Comparison of ENCODE assay signal across 15 cellular contexts in the genomic region with DNA sequence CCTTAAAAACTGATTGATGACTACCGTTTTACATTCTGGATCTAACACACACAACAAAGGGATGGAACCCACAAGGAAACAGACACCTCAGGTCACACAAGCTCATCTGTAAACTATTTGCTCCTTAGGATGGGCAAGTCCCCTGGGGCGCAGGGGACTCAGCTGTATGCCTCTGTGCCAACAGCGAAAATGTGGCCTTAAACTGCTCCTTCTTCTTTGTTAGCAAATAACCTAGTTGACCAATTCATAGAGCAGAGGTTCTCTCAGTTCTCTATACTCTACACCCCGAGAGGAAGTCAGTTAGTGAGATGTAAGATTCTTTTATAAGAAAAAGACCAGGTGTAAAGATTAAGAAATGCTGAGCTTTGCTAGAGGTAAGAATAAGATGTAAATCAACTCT.
DNase-seq lines count a peak whose midpoint lies in the region; ATAC-seq and TF ChIP-seq lines count a peak whose summit lies in the region.
"Had no signal": no experiment of that assay in that cellular context is flagged by ENCODE, and none has a peak within 500 bp of the region (broad histone marks: within the 10 kb centered on the region; RNA-seq: fewer than 3 reads in every experiment).

No MANE protein-coding gene starts in this region.

- no peak overlapping the region for H3K4me3 Mint-ChIP-seq in immature natural killer cell

- no peak for TF ChIP-seq POLR2A in stomach (IDR thresholded peaks at IDR 0.05)

- DNase-seq in kidney tubule cell (ENCODE audit: low spot score), result peak; percentile 9
- no peak for DNase-seq in stomach
- no peak for DNase-seq in activated naive CD4-positive, alpha-beta T cell treated with anti-CD3 and anti-CD28 coated beads, Interleukin-2, amount 50 U/mL, for 16 hours
- DNase-seq in omental fat pad (ENCODE audit: low spot score), result no peak
- DNase-seq in immature natural killer cell, result no peak
- DNase-seq: activated CD4-positive, alpha-beta T cell treated with anti-CD3 and anti-CD28 coated beads for 4 hours; activated naive CD8-positive, alpha-beta T cell treated with anti-CD3 and anti-CD28 coated beads, Interleukin-2, amount 10 ng/mL, durations not matched to agents 7 days and 5 days; NCI-H1436 treated with DMSO at 0.1 percent for 48 hours had no signal

- H3K4me1 Mint-ChIP-seq in immature natural killer cell, result peaks cover 15 to 20% of the 10 kb centered on the region in 2 donors

- intact Hi-C loops in stomach (cut with DNase I; ENCODE audit: low total_unique reads), result no loop called here

- H3K27ac ChIP-seq in stomach, result no peak overlapping the region
- H3K27ac ChIP-seq: prostate gland, RWPE1 had no signal

- TF ChIP-seq CTCF in stomach (IDR thresholded peaks at IDR 0.05) (no peak), omental fat pad (IDR thresholded peaks at IDR 0.05) (no peak)

- peaks cover 0 to 12% (median 0%) of the 10 kb centered on the region in 4 donors for H3K4me1 ChIP-seq in stomach
- H3K4me1 ChIP-seq: prostate gland had no signal

- no peak overlapping the region for H3K27ac Mint-ChIP-seq in immature natural killer cell
- H3K27ac Mint-ChIP-seq: activated naive CD8-positive, alpha-beta T cell treated with anti-CD3 and anti-CD28 coated beads, Interleukin-2, amount 10 ng/mL, durations not matched to agents 7 days and 5 days had no signal

- no peaks in the 10 kb centered on the region for H3K9me3 Mint-ChIP-seq in immature natural killer cell
- H3K9me3 Mint-ChIP-seq: activated naive CD8-positive, alpha-beta T cell treated with anti-CD3 and anti-CD28 coated beads, Interleukin-2, amount 10 ng/mL, durations not matched to agents 7 days and 5 days had no signal

- ATAC-seq in GM18867 (IDR thresholded peaks at IDR 0.05; ENCODE audit: unreplicated experiment) (peak; percentile 71), GM21723 (IDR thresholded peaks at IDR 0.05; ENCODE audit: unreplicated experiment) (peak; percentile 69), HG03520 (IDR thresholded peaks at IDR 0.05; ENCODE audit: unreplicated experiment) (peak; percentile 56), omental fat pad (ENCODE audit: low FRiP score) (no peak)

- H3K9me3 ChIP-seq in stomach, result no peaks in the 10 kb centered on the region
- H3K9me3 ChIP-seq: prostate gland, transverse colon had no signal

- TF ChIP-seq EP300 in stomach (IDR thresholded peaks at IDR 0.05), result no peak

- H3K27me3 ChIP-seq in stomach, result no peaks in the 10 kb centered on the region
- H3K27me3 ChIP-seq: transverse colon had no signal

- H3K36me3 ChIP-seq in stomach, result no peaks in the 10 kb centered on the region
- H3K36me3 ChIP-seq: prostate gland, transverse colon had no signal

- peaks cover 2 to 5% (median 4%) of the 10 kb centered on the region in 3 donors for H3K27me3 Mint-ChIP-seq in immature natural killer cell (ENCODE audit: low read depth in 3 of 3)
- H3K27me3 Mint-ChIP-seq: activated naive CD8-positive, alpha-beta T cell treated with anti-CD3 and anti-CD28 coated beads, Interleukin-2, amount 10 ng/mL, durations not matched to agents 7 days and 5 days had no signal

- WGBS in stomach, 5 donors, result 71 to 91% (median 88%) methylated on average over 4 of the region's 4 CpGs

- no peak overlapping the region for H3K4me3 ChIP-seq in stomach
- H3K4me3 ChIP-seq: lung, prostate gland, transverse colon had no signal

- H3K36me3 Mint-ChIP-seq in immature natural killer cell, result no peaks in the 10 kb centered on the region
